ENCODE assay signal across 1 cellular context in genomic region chr9:68794898-68795297, GRCh38.
TF ChIP-seq lines count a peak whose summit lies in the region.

No MANE protein-coding gene starts in this region.

TF ChIP-seq in K562, 482 proteins besides CTCF, POLR2A, EP300 and RAD21 (continued from another document):
- TF ChIP-seq TGIF2 (CRISPR knock-in tag; IDR thresholded peaks at IDR 0.05), result no peak
- TF ChIP-seq CBFA2T3 (IDR thresholded peaks at IDR 0.05), result 0 out of 2 replicates have a peak, but pooled peaks have one; percentile 2
TF ChIP-seq in K562: peak in this region for 10.
